1 cellular context compared by ENCODE assay signal in the genomic region with DNA sequence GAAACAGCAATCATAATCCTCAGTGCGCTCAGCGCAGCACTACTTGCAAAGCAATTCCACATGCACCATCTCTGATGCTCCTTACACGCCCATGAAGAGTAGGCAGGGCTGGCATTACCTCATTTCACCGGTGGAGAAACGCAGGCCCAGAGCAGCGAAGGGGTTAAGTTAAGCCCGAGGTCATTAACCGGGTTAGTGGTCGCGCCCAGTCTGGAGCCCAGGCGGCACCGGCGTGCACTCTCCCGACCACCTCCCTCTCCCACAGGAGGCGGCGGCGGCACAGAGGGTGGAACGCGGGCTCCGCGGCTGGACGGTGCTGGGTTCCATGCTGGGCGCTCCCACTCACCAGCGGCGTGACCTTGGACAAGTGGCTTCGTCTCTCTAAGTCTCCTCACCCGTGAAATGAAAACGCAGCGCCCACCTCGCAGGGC.
A peak's percentile ranks its signal among the peaks of the same experiment; 100 is the strongest.
TF ChIP-seq lines count a peak whose summit lies in the region.

No MANE protein-coding gene starts in this region.

TF ChIP-seq in HEK293, 187 proteins besides CTCF, POLR2A, EP300 and RAD21 (continued from another document):
- peak; percentile 77 for TF ChIP-seq ZEB2 (tag by site-specific recombination; IDR thresholded peaks at IDR 0.05)
- TF ChIP-seq EGR2 (tag by site-specific recombination; IDR thresholded peaks at IDR 0.05; ENCODE audit: low read depth) = peak; percentile 50; the same call in 1 of the 2 replicates
- TF ChIP-seq SP3 (tag by site-specific recombination; IDR thresholded peaks at IDR 0.05) = peak; percentile 56; the same call in 1 of the 2 replicates
- TF ChIP-seq, protein P1, sequence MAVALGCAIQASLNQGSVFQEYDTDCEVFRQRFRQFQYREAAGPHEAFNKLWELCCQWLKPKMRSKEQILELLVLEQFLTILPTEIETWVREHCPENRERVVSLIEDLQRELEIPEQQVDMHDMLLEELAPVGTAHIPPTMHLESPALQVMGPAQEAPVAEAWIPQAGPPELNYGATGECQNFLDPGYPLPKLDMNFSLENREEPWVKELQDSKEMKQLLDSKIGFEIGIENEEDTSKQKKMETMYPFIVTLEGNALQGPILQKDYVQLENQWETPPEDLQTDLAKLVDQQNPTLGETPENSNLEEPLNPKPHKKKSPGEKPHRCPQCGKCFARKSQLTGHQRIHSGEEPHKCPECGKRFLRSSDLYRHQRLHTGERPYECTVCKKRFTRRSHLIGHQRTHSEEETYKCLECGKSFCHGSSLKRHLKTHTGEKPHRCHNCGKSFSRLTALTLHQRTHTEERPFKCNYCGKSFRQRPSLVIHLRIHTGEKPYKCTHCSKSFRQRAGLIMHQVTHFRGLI (tag by site-specific recombination; IDR thresholded peaks at IDR 0.05) = peak; percentile 84; the same call in 1 of the 2 replicates
- TF ChIP-seq, protein P2, sequence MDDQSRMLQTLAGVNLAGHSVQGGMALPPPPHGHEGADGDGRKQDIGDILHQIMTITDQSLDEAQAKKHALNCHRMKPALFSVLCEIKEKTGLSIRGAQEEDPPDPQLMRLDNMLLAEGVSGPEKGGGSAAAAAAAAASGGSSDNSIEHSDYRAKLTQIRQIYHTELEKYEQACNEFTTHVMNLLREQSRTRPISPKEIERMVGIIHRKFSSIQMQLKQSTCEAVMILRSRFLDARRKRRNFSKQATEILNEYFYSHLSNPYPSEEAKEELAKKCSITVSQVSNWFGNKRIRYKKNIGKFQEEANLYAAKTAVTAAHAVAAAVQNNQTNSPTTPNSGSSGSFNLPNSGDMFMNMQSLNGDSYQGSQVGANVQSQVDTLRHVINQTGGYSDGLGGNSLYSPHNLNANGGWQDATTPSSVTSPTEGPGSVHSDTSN (CRISPR knock-in tag; IDR thresholded peaks at IDR 0.05) = no peak
- 0 out of 2 replicates have a peak, but pooled peaks have one; percentile 11 for TF ChIP-seq SCRT2 (tag by site-specific recombination; IDR thresholded peaks at IDR 0.05)
- TF ChIP-seq KLF7 (tag by site-specific recombination; IDR thresholded peaks at IDR 0.05; ENCODE audit: borderline replicate concordance) = peak; percentile 73
- TF ChIP-seq KLF17 (tag by site-specific recombination; IDR thresholded peaks at IDR 0.05) = peak; percentile 98
- peak; percentile 53 for TF ChIP-seq ZNF335 (tag by site-specific recombination; conservative IDR thresholded peaks at IDR 0.05)
- 0 out of 2 replicates have a peak, but pooled peaks have one; percentile 8 for TF ChIP-seq ZNF423 (tag by site-specific recombination; IDR thresholded peaks at IDR 0.05)
- peak; percentile 50; the same call in 1 of the 2 replicates for TF ChIP-seq ZNF2 (tag by site-specific recombination; IDR thresholded peaks at IDR 0.05)
- peak; percentile 89 for TF ChIP-seq ZFP37 (tag by site-specific recombination; IDR thresholded peaks at IDR 0.05)
- TF ChIP-seq ATF2 (tag by site-specific recombination; IDR thresholded peaks at IDR 0.05; ENCODE audit: low read depth) = peak; percentile 76
- TF ChIP-seq, protein P3, sequence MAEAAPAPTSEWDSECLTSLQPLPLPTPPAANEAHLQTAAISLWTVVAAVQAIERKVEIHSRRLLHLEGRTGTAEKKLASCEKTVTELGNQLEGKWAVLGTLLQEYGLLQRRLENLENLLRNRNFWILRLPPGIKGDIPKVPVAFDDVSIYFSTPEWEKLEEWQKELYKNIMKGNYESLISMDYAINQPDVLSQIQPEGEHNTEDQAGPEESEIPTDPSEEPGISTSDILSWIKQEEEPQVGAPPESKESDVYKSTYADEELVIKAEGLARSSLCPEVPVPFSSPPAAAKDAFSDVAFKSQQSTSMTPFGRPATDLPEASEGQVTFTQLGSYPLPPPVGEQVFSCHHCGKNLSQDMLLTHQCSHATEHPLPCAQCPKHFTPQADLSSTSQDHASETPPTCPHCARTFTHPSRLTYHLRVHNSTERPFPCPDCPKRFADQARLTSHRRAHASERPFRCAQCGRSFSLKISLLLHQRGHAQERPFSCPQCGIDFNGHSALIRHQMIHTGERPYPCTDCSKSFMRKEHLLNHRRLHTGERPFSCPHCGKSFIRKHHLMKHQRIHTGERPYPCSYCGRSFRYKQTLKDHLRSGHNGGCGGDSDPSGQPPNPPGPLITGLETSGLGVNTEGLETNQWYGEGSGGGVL (tag by site-specific recombination; IDR thresholded peaks at IDR 0.05) = no peak
- peak; percentile 14; the same call in 1 of the 2 replicates for TF ChIP-seq SP2 (tag by site-specific recombination; IDR thresholded peaks at IDR 0.05)
- TF ChIP-seq, protein P4, sequence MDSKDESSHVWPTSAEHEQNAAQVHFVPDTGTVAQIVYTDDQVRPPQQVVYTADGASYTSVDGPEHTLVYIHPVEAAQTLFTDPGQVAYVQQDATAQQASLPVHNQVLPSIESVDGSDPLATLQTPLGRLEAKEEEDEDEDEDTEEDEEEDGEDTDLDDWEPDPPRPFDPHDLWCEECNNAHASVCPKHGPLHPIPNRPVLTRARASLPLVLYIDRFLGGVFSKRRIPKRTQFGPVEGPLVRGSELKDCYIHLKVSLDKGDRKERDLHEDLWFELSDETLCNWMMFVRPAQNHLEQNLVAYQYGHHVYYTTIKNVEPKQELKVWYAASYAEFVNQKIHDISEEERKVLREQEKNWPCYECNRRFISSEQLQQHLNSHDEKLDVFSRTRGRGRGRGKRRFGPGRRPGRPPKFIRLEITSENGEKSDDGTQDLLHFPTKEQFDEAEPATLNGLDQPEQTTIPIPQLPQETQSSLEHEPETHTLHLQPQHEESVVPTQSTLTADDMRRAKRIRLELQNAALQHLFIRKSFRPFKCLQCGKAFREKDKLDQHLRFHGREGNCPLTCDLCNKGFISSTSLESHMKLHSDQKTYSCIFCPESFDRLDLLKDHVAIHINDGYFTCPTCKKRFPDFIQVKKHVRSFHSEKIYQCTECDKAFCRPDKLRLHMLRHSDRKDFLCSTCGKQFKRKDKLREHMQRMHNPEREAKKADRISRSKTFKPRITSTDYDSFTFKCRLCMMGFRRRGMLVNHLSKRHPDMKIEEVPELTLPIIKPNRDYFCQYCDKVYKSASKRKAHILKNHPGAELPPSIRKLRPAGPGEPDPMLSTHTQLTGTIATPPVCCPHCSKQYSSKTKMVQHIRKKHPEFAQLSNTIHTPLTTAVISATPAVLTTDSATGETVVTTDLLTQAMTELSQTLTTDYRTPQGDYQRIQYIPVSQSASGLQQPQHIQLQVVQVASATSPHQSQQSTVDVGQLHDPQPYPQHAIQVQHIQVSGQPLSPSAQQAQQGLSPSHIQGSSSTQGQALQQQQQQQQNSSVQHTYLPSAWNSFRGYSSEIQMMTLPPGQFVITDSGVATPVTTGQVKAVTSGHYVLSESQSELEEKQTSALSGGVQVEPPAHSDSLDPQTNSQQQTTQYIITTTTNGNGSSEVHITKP (tag by site-specific recombination; IDR thresholded peaks at IDR 0.05) = 0 out of 2 replicates have a peak, but pooled peaks have one; percentile 60
- TF ChIP-seq ZBTB10 (tag by site-specific recombination; IDR thresholded peaks at IDR 0.05) = peak; percentile 72; the same call in 1 of the 2 replicates
- 0 out of 2 replicates have a peak, but pooled peaks have one; percentile 16 for TF ChIP-seq ZNF121 (tag by site-specific recombination; IDR thresholded peaks at IDR 0.05)
- peak; percentile 63 for TF ChIP-seq KLF16 (tag by site-specific recombination; IDR thresholded peaks at IDR 0.05)
- no peak for TF ChIP-seq ZNF610 (tag by site-specific recombination; IDR thresholded peaks at IDR 0.05; ENCODE audit: borderline replicate concordance)
- TF ChIP-seq PRDM2 (tag by site-specific recombination; IDR thresholded peaks at IDR 0.05; ENCODE audit: borderline replicate concordance) = 0 out of 2 replicates have a peak, but pooled peaks have one; percentile 38
- TF ChIP-seq ZFP3 (tag by site-specific recombination; IDR thresholded peaks at IDR 0.05; ENCODE audit: low read depth) = no peak
